In genomic region chr2:203982276-203982675, GRCh38 we compare ENCODE assay signal across 28 cellular contexts. TPM values are rescaled to one million over a fixed set of nuclear protein-coding genes. Genes with fewer than 3 reads are reported as not detected.
"Had no signal": no experiment of that assay in that cellular context is flagged by ENCODE, and none has a peak within 500 bp of the region (broad histone marks: within the 10 kb centered on the region; RNA-seq: fewer than 3 reads in every experiment).

No MANE protein-coding gene starts in this region.

- H3K4me3 Mint-ChIP-seq: endodermal cell, mesothelial cell of epicardium, naive B cell, nephron had no signal

- H3K36me3 Mint-ChIP-seq: mesothelial cell of epicardium, naive B cell had no signal

- ATAC-seq: esophagus mucosa, gastroesophageal sphincter, heart right ventricle, left cardiac atrium, left lung, mucosa of descending colon, sciatic nerve had no signal

- DNase-seq: effector CD8-positive, alpha-beta T cell; endodermal cell; foreskin fibroblast; glutamatergic neuron; heart right ventricle; hippocampal formation; left cardiac atrium; left lung; mesenchymal stem cell; mucosa of descending colon; naive B cell; nucleus accumbens; stimulated activated CD4-positive, alpha-beta T cell treated with anti-CD3 and anti-CD28 coated beads, Interleukin-12 subunit alpha, Interleukin-12 subunit beta, amount 100 ng/mL, for 4 hours; stimulated activated CD4-positive, alpha-beta T cell treated with anti-CD3 and anti-CD28 coated beads, Interleukin-1b, Interleukin-23, amount 100 ng/mL, for 48 hours; stimulated activated CD4-positive, alpha-beta T cell treated with anti-CD3 and anti-CD28 coated beads, Interleukin-4, amount 100 ng/mL, for 1 hour; stimulated activated CD8-positive, alpha-beta memory T cell treated with anti-CD3 and anti-CD28 coated beads, Interleukin-4, amount 100 ng/mL, for 48 hours; stimulated activated naive CD4-positive, alpha-beta T cell treated with Interleukin-2 at 50 U/mL for 16 hours; upper lobe of left lung had no signal

- H3K4me1 Mint-ChIP-seq: endodermal cell, naive B cell had no signal

- H3K9me3 Mint-ChIP-seq: endodermal cell, mesothelial cell of epicardium had no signal

- H3K27ac Mint-ChIP-seq: endodermal cell, mesothelial cell of epicardium, naive B cell, nephron had no signal

RNA-seq across cellular contexts. Expression of gene ICOS, which starts 45.7 kb away (rescaled TPM):
- total RNA-seq: endodermal cell, esophagus mucosa, kidney epithelial cell, lung microvascular endothelial cell, mesothelial cell of epicardium, osteocyte, right atrium auricular region, sciatic nerve, smooth muscle cell had no signal
- polyA plus RNA-seq: smooth muscle cell had no signal
